Comparison of ENCODE assay signal across 8 cellular contexts in genomic region chr20:1212607-1213396, GRCh38. TPM values are rescaled to one million over a fixed set of nuclear protein-coding genes. Genes with fewer than 3 reads are reported as not detected.
DNase-seq lines count a peak whose midpoint lies in the region; ATAC-seq and TF ChIP-seq lines count a peak whose summit lies in the region.

No MANE protein-coding gene starts in this region.

- peak; percentile 91 for TF ChIP-seq CTCF in activated CD8-positive, alpha-beta T cell treated with anti-CD3 and anti-CD28 coated beads for 36 hours (IDR thresholded peaks at IDR 0.05)

- H3K27ac ChIP-seq in effector memory CD4-positive, alpha-beta T cell (ENCODE audit: insufficient read depth, low read length, poor library complexity, severe bottlenecking): no peak overlapping the region

- no peak overlapping the region for H3K27ac Mint-ChIP-seq in activated CD8-positive, alpha-beta T cell treated with anti-CD3 and anti-CD28 coated beads for 36 hours

- H3K9me3 Mint-ChIP-seq in activated CD8-positive, alpha-beta T cell treated with anti-CD3 and anti-CD28 coated beads for 36 hours: no peaks in the 10 kb centered on the region

- H3K4me3 Mint-ChIP-seq in activated CD8-positive, alpha-beta T cell treated with anti-CD3 and anti-CD28 coated beads for 36 hours: no peak overlapping the region

- H3K36me3 ChIP-seq in effector memory CD4-positive, alpha-beta T cell (ENCODE audit: control insufficient read depth, insufficient read depth, low read length): no peaks in the 10 kb centered on the region

- ATAC-seq in HG03139 (IDR thresholded peaks at IDR 0.05; ENCODE audit: unreplicated experiment): peak; percentile 67
- ATAC-seq in activated CD8-positive, alpha-beta T cell treated with anti-CD3 and anti-CD28 coated beads for 36 hours: peak; percentile 76
- no peak for ATAC-seq in GM21515 (IDR thresholded peaks at IDR 0.05; ENCODE audit: unreplicated experiment)

- no peak overlapping the region for H3K4me3 ChIP-seq in effector memory CD4-positive, alpha-beta T cell (ENCODE audit: insufficient read depth, low read depth, low read length, poor library complexity, severe bottlenecking)

- peaks cover 5% of the 10 kb centered on the region for H3K27me3 Mint-ChIP-seq in activated CD8-positive, alpha-beta T cell treated with anti-CD3 and anti-CD28 coated beads for 36 hours

- intact Hi-C loops in activated CD8-positive, alpha-beta T cell treated with anti-CD3 and anti-CD28 coated beads for 36 hours (cut with micrococcal nuclease): loop anchor here (10.0 kb wide), 1 partner anchor 98 kb away; the partner anchor contains the start of gene PSMF1

- POLR2A ChIA-PET in activated CD8-positive, alpha-beta T cell treated with anti-CD3 and anti-CD28 coated beads for 36 hours (lab: Charles Lee): interaction anchor here (0.6 to 0.7 kb wide), 2 partner anchors 14 to 82 kb away, joined by 3 read pairs; no protein-coding TSS in a partner anchor

- CTCF ChIA-PET in activated CD8-positive, alpha-beta T cell treated with anti-CD3 and anti-CD28 coated beads for 36 hours (lab: Charles Lee): interaction anchor here (0.5 to 2.9 kb wide), 34 partner anchors 10 to 397 kb away, joined by 3 to 13 read pairs (median 4); partner anchors contain the start of genes C20orf202, NSFL1C and SNPH

- peaks cover 2% of the 10 kb centered on the region for H3K4me1 ChIP-seq in effector memory CD4-positive, alpha-beta T cell (ENCODE audit: control insufficient read depth, insufficient read depth, low read length, poor library complexity, severe bottlenecking)

- H3K27me3 ChIP-seq in effector memory CD4-positive, alpha-beta T cell (replicated peaks; ENCODE audit: control insufficient read depth, insufficient read depth, low read length, poor library complexity, severe bottlenecking): no peaks in the 10 kb centered on the region

- peak; percentile 81 for DNase-seq in ELF-1 (ENCODE audit: low read depth, low spot score)
- peak; percentile 85 for DNase-seq in NCI-H82 (lab: John Stamatoyannopoulos, UW)
- DNase-seq in activated CD8-positive, alpha-beta T cell treated with anti-CD3 and anti-CD28 coated beads for 36 hours: peak; percentile 86
- peak; percentile 20 to 44 (median 33) for DNase-seq in effector memory CD4-positive, alpha-beta T cell
- DNase-seq in medulla oblongata (ENCODE audit: extremely low spot score): peak; percentile 82
- DNase-seq in stimulated activated CD8-positive, alpha-beta memory T cell treated with anti-CD3 and anti-CD28 coated beads, Interleukin-12 subunit alpha, Interleukin-12 subunit beta, amount 100 ng/mL, for 24 hours (ENCODE audit: extremely low read depth): peak; percentile 38

- H3K9me3 ChIP-seq in effector memory CD4-positive, alpha-beta T cell (ENCODE audit: control insufficient read depth, low read length): no peaks in the 10 kb centered on the region

- H3K36me3 Mint-ChIP-seq in activated CD8-positive, alpha-beta T cell treated with anti-CD3 and anti-CD28 coated beads for 36 hours (ENCODE audit: low read depth): no peaks in the 10 kb centered on the region

- H3K4me1 Mint-ChIP-seq in activated CD8-positive, alpha-beta T cell treated with anti-CD3 and anti-CD28 coated beads for 36 hours (ENCODE audit: low read depth): peaks cover 33% of the 10 kb centered on the region

RNA-seq across cellular contexts. Expression of gene C20orf202, which starts 9.5 kb away (rescaled TPM):
- not detected for total RNA-seq in activated CD8-positive, alpha-beta T cell treated with anti-CD3 and anti-CD28 coated beads for 36 hours

RNA-seq across cellular contexts. Expression of gene RAD21L1, which starts 13.0 kb away (rescaled TPM):
- total RNA-seq in activated CD8-positive, alpha-beta T cell treated with anti-CD3 and anti-CD28 coated beads for 36 hours: under 1 TPM; 0.18 to 0.25 TPM

RNA-seq across cellular contexts. Expression of gene TMEM74B, which starts 28.0 kb away (rescaled TPM):
- 1 to 10 TPM; 1.8 to 2.2 TPM for total RNA-seq in activated CD8-positive, alpha-beta T cell treated with anti-CD3 and anti-CD28 coated beads for 36 hours

RNA-seq across cellular contexts. Expression of gene SNPH, which starts 53.3 kb away (rescaled TPM):
- 1 to 10 TPM; 3.7 to 4.1 TPM for total RNA-seq in activated CD8-positive, alpha-beta T cell treated with anti-CD3 and anti-CD28 coated beads for 36 hours

Comparison
In these comparisons a context has a peak if more than half of its experiments do, and no peak if none do; other contexts are left out.
1. DNase-seq: peak in every context shown above with its lines; median percentile 86 in activated CD8-positive, alpha-beta T cell treated with anti-CD3 and anti-CD28 coated beads for 36 hours; 85 in NCI-H82; 82 in medulla oblongata; 81 in ELF-1; 38 in stimulated activated CD8-positive, alpha-beta memory T cell treated with anti-CD3 and anti-CD28 coated beads, Interleukin-12 subunit alpha, Interleukin-12 subunit beta, amount 100 ng/mL, for 24 hours; 33 in effector memory CD4-positive, alpha-beta T cell.